ENCODE assay signal across 8 cellular contexts in genomic region chr9:130693426-130694191, GRCh38. TPM values are rescaled to one million over a fixed set of nuclear protein-coding genes. Genes with fewer than 3 reads are reported as not detected.
DNase-seq lines count a peak whose midpoint lies in the region; ATAC-seq and TF ChIP-seq lines count a peak whose summit lies in the region.

Gene EXOSC2, plus strand, starts transcription at chr9:130693780. Its CDS starts 12 bp downstream, at chr9:130693792.

- peaks cover 2% of the 10 kb centered on the region for H3K9me3 Mint-ChIP-seq in activated naive CD4-positive, alpha-beta T cell treated with anti-CD3 and anti-CD28 coated beads, Interleukin-2, amount 10 ng/mL, durations not matched to agents 7 days and 5 days

- H3K9me3 ChIP-seq in SK-N-MC (ENCODE audit: low read depth, low read length) (no peaks in the 10 kb centered on the region), gastroesophageal sphincter (no peaks in the 10 kb centered on the region)

- TF ChIP-seq CTCF in GM06990 (IDR thresholded peaks at IDR 0.05; ENCODE audit: insufficient read depth, low read length, poor library complexity, severe bottlenecking) (no peak), gastroesophageal sphincter (IDR thresholded peaks at IDR 0.05) (peak in 1 of 4 experiments; percentile 16)

- H3K27ac Mint-ChIP-seq in activated naive CD4-positive, alpha-beta T cell treated with anti-CD3 and anti-CD28 coated beads, Interleukin-2, amount 10 ng/mL, durations not matched to agents 7 days and 5 days = peak within 1 kb of the TSS; percentile 91

- DNase-seq in GM06990 (ENCODE audit: extremely low read depth, insufficient read length) (peak; percentile 95), NCI-H1048 (lab: John Stamatoyannopoulos, UW) (peak; percentile 96), SK-N-MC (ENCODE audit: low read depth, low spot score) (peak; percentile 88), non-pigmented ciliary epithelial cell (ENCODE audit: low read depth) (peak; percentile 94), substantia nigra (lab: John Stamatoyannopoulos, UW) (peak; percentile 57 to 98 (median 94))
- DNase-seq in activated naive CD4-positive, alpha-beta T cell treated with anti-CD3 and anti-CD28 coated beads, Interleukin-2, amount 10 ng/mL, durations not matched to agents 7 days and 5 days = peak; percentile 100

- no peak for TF ChIP-seq EP300 in gastroesophageal sphincter (IDR thresholded peaks at IDR 0.05)

- WGBS in gastroesophageal sphincter (ENCODE audit: low coverage in 1 of 2), 2 donors = 0 to 1% methylated on average over 2 to 22 of the region's 40 CpGs

- peaks cover 25% of the 10 kb centered on the region for H3K36me3 Mint-ChIP-seq in activated naive CD4-positive, alpha-beta T cell treated with anti-CD3 and anti-CD28 coated beads, Interleukin-2, amount 10 ng/mL, durations not matched to agents 7 days and 5 days

- peaks cover 51% of the 10 kb centered on the region for H3K4me1 Mint-ChIP-seq in activated naive CD4-positive, alpha-beta T cell treated with anti-CD3 and anti-CD28 coated beads, Interleukin-2, amount 10 ng/mL, durations not matched to agents 7 days and 5 days

- H3K27ac ChIP-seq in SK-N-MC = peak within 1 kb of the TSS; percentile 68; the same call in 1 of the 2 replicates
- peak within 1 kb of the TSS; percentile 48 to 75 (median 74) for H3K27ac ChIP-seq in gastroesophageal sphincter
- peak within 1 kb of the TSS; percentile 70 for H3K27ac ChIP-seq in substantia nigra (ENCODE audit: low read depth, low read length, poor library complexity, severe bottlenecking)

- H3K27me3 ChIP-seq in GM06990 (replicated peaks; ENCODE audit: control insufficient read depth, insufficient read depth, low read length) = no peaks in the 10 kb centered on the region
- no peaks in the 10 kb centered on the region for H3K27me3 ChIP-seq in gastroesophageal sphincter

- H3K4me3 Mint-ChIP-seq in activated naive CD4-positive, alpha-beta T cell treated with anti-CD3 and anti-CD28 coated beads, Interleukin-2, amount 10 ng/mL, durations not matched to agents 7 days and 5 days = peak within 1 kb of the TSS; percentile 90

- TF ChIP-seq POLR2A in gastroesophageal sphincter (IDR thresholded peaks at IDR 0.05) = peak; percentile 59 to 74

- H3K36me3 ChIP-seq in GM06990 (ENCODE audit: control insufficient read depth, insufficient read depth, low read length) = peaks cover 14% of the 10 kb centered on the region
- peaks cover 37% of the 10 kb centered on the region for H3K36me3 ChIP-seq in SK-N-MC (ENCODE audit: insufficient read depth, low read length)
- peaks cover 0 to 34% of the 10 kb centered on the region in 2 donors for H3K36me3 ChIP-seq in gastroesophageal sphincter

- peaks cover 9% of the 10 kb centered on the region for H3K27me3 Mint-ChIP-seq in activated naive CD4-positive, alpha-beta T cell treated with anti-CD3 and anti-CD28 coated beads, Interleukin-2, amount 10 ng/mL, durations not matched to agents 7 days and 5 days

- H3K4me3 ChIP-seq in GM06990 (replicated peaks; ENCODE audit: low read depth, low read length) (peak within 1 kb of the TSS; percentile 95), SK-N-MC (peak within 1 kb of the TSS; percentile 87), gastroesophageal sphincter (peak within 1 kb of the TSS; percentile 70 to 81)

- peak within 1 kb of the TSS; percentile 94 for H3K9ac ChIP-seq in SK-N-MC (ENCODE audit: insufficient read length)

- H3K4me1 ChIP-seq in gastroesophageal sphincter = peaks cover 2 to 50% (median 16%) of the 10 kb centered on the region in 3 donors

- ATAC-seq in HG02571 (IDR thresholded peaks at IDR 0.05; ENCODE audit: unreplicated experiment) (peak; percentile 81), gastroesophageal sphincter (peak; percentile 96)

- CTCF ChIA-PET in activated naive CD4-positive, alpha-beta T cell treated with anti-CD3 and anti-CD28 coated beads, Interleukin-2, amount 10 ng/mL, durations not matched to agents 7 days and 5 days (lab: Charles Lee) = interaction anchor here (1.1 to 2.3 kb wide), 8 partner anchors 8 to 16 kb away, joined by 3 to 15 read pairs (median 5); no protein-coding TSS in a partner anchor

RNA-seq across cellular contexts. Expression of gene EXOSC2, which starts in this region (rescaled TPM):
- total RNA-seq in gastroesophageal sphincter = 10 to 100 TPM; 15.9 to 32.3 (median 26.8) TPM

Comparison
In these comparisons a context has a peak if more than half of its experiments do, and no peak if none do; other contexts are left out.
1. Peak in every context shown above with its lines: DNase-seq, ATAC-seq, H3K4me3 ChIP-seq and H3K27ac ChIP-seq.